Comparison of ENCODE assay signal across 1 cellular context in genomic region chr20:58209652-58210397, GRCh38.
TF ChIP-seq lines count a peak whose summit lies in the region.

No MANE protein-coding gene starts in this region.

TF ChIP-seq in HepG2, 621 proteins besides CTCF, POLR2A, EP300 and RAD21 (continued from another document and continues in another):
- TF ChIP-seq MAX (IDR thresholded peaks at IDR 0.05) (peak; percentile 63; the same call in 1 of the 2 replicates), ARID3A (IDR thresholded peaks at IDR 0.05; ENCODE audit: low read depth, low read length) (peak; percentile 68; the same call in 1 of the 2 replicates), ZNF3 (CRISPR knock-in tag; IDR thresholded peaks at IDR 0.05) (no peak), MIER3 (CRISPR knock-in tag; IDR thresholded peaks at IDR 0.05; ENCODE audit: borderline replicate concordance) (peak; percentile 82), TAF15 (IDR thresholded peaks at IDR 0.05; ENCODE audit: low read depth, low read length, poor library complexity, severe bottlenecking) (peak; percentile 50), ZNF234 (CRISPR knock-in tag; conservative IDR thresholded peaks at IDR 0.05) (0 out of 2 replicates have a peak, but pooled peaks have one; percentile 16), MZF1 (CRISPR knock-in tag; IDR thresholded peaks at IDR 0.05; ENCODE audit: borderline replicate concordance) (peak; percentile 61; the same call in 1 of the 2 replicates), ZNF740 (CRISPR knock-in tag; IDR thresholded peaks at IDR 0.05) (no peak), TRIM22 (IDR thresholded peaks at IDR 0.05) (no peak), HNRNPH1 (optimal IDR thresholded peaks at IDR 0.05; ENCODE audit: low read depth, low read length) (no peak), NFE2 (CRISPR knock-in tag; IDR thresholded peaks at IDR 0.05) (no peak), PITX1 (CRISPR knock-in tag; IDR thresholded peaks at IDR 0.05) (peak; percentile 87), ZNF24 (IDR thresholded peaks at IDR 0.05) (no peak), YEATS4 (CRISPR knock-in tag; IDR thresholded peaks at IDR 0.05; ENCODE audit: borderline replicate concordance) (peak; percentile 57; the same call in 1 of the 2 replicates), FOXK1 (CRISPR knock-in tag; IDR thresholded peaks at IDR 0.05; ENCODE audit: borderline replicate concordance, low read depth) (peak; percentile 76; the same call in 1 of the 2 replicates), BCL6 (CRISPR knock-in tag; IDR thresholded peaks at IDR 0.05) (peak; percentile 43; the same call in 1 of the 2 replicates), ZNF746 (CRISPR knock-in tag; IDR thresholded peaks at IDR 0.05) (no peak; the same call in 1 of the 2 replicates), HNRNPUL1 (IDR thresholded peaks at IDR 0.05; ENCODE audit: low read depth, low read length) (0 out of 2 replicates have a peak, but pooled peaks have one; percentile 36), MLX (CRISPR knock-in tag; IDR thresholded peaks at IDR 0.05) (no peak), KDM5A (IDR thresholded peaks at IDR 0.05; ENCODE audit: borderline replicate concordance, low read length) (no peak), ZNF691 (CRISPR knock-in tag; IDR thresholded peaks at IDR 0.05; ENCODE audit: borderline replicate concordance, low read depth) (peak; percentile 76; the same call in 1 of the 2 replicates), ZNF574 (CRISPR knock-in tag; IDR thresholded peaks at IDR 0.05) (peak; percentile 68), POGK (CRISPR knock-in tag; conservative IDR thresholded peaks at IDR 0.05) (peak; percentile 51; the same call in 1 of the 2 replicates), ARNT2 (CRISPR knock-in tag; IDR thresholded peaks at IDR 0.05; ENCODE audit: low read depth) (peak; percentile 62; the same call in 1 of the 2 replicates), CBFB (CRISPR knock-in tag; IDR thresholded peaks at IDR 0.05) (peak; percentile 91), SATB2 (CRISPR knock-in tag; IDR thresholded peaks at IDR 0.05) (peak; percentile 64; the same call in 1 of the 2 replicates), ZNF263 (CRISPR knock-in tag; IDR thresholded peaks at IDR 0.05) (peak; percentile 73), ZBTB49 (CRISPR knock-in tag; IDR thresholded peaks at IDR 0.05; ENCODE audit: borderline replicate concordance) (peak; percentile 50; the same call in 1 of the 2 replicates), RFX5 (IDR thresholded peaks at IDR 0.05; ENCODE audit: low read depth, low read length) (0 out of 2 replicates have a peak, but pooled peaks have one; percentile 45), ZNF614 (CRISPR knock-in tag; IDR thresholded peaks at IDR 0.05; ENCODE audit: borderline replicate concordance) (peak; percentile 69; the same call in 1 of the 2 replicates), ZNF839 (CRISPR knock-in tag; IDR thresholded peaks at IDR 0.05; ENCODE audit: borderline replicate concordance) (peak; percentile 23; the same call in 1 of the 2 replicates), HNRNPK (IDR thresholded peaks at IDR 0.05; ENCODE audit: low read depth, low read length, poor library complexity, severe bottlenecking) (peak; percentile 86), DNMT1 (CRISPR knock-in tag; IDR thresholded peaks at IDR 0.05) (0 out of 2 replicates have a peak, but pooled peaks have one; percentile 59), ZNF800 (CRISPR knock-in tag; IDR thresholded peaks at IDR 0.05) (0 out of 2 replicates have a peak, but pooled peaks have one; percentile 80), ZNF367 (CRISPR knock-in tag; IDR thresholded peaks at IDR 0.05; ENCODE audit: borderline replicate concordance) (no peak), FOXK2 (IDR thresholded peaks at IDR 0.05) (no peak), SRY (CRISPR knock-in tag; IDR thresholded peaks at IDR 0.05) (peak; percentile 86; the same call in 1 of the 2 replicates), TSC22D2 (CRISPR knock-in tag; IDR thresholded peaks at IDR 0.05; ENCODE audit: borderline replicate concordance) (peak; percentile 55; the same call in 1 of the 2 replicates), SP140L (CRISPR knock-in tag; IDR thresholded peaks at IDR 0.05; ENCODE audit: borderline replicate concordance) (no peak), ATF3 (CRISPR knock-in tag; IDR thresholded peaks at IDR 0.05) (0 out of 2 replicates have a peak, but pooled peaks have one; percentile 47), KLF16 (CRISPR knock-in tag; IDR thresholded peaks at IDR 0.05) (peak in 1 of 2 experiments; percentile 47; a peak in 1 of 4 replicates), MAFG (CRISPR knock-in tag; IDR thresholded peaks at IDR 0.05) (no peak), RARG (CRISPR knock-in tag; IDR thresholded peaks at IDR 0.05; ENCODE audit: low read depth) (no peak), RCOR2 (CRISPR knock-in tag; IDR thresholded peaks at IDR 0.05) (no peak), MYC (CRISPR knock-in tag; IDR thresholded peaks at IDR 0.05; ENCODE audit: borderline replicate concordance) (peak; percentile 78; the same call in 1 of the 2 replicates), ZNF597 (CRISPR knock-in tag; IDR thresholded peaks at IDR 0.05) (no peak), DNMT3B (CRISPR knock-in tag; conservative IDR thresholded peaks at IDR 0.05) (0 out of 2 replicates have a peak, but pooled peaks have one; percentile 78), ZNF605 (CRISPR knock-in tag; IDR thresholded peaks at IDR 0.05) (no peak), ZFP36 (IDR thresholded peaks at IDR 0.05; ENCODE audit: borderline replicate concordance, low read depth, low read length, partially characterized antibody) (peak; percentile 74), CAMTA2 (CRISPR knock-in tag; IDR thresholded peaks at IDR 0.05; ENCODE audit: borderline replicate concordance) (0 out of 2 replicates have a peak, but pooled peaks have one; percentile 66)
